In the genomic region with DNA sequence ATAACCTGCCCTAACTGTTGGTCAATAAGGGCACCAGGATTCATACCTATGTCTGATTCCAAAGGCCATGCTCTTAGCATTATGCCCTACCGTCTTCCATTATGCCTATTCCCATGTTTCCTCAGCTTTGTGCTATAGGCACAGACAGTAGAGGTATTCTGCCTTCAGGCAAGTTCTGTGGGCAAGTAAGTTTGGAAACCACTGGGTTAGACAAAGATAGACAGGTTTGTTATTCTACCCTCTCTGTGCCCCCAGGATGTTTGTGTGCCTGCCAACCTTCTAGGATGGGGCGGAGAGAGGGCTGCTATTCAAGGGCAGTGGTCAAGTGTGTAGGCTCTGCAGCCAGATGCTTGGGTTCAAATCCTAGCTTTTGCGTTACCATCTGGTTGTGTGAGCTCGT, we compare ENCODE assay signal across 12 cellular contexts. TPM values are rescaled to one million over a fixed set of nuclear protein-coding genes. Genes with fewer than 3 reads are reported as not detected.
DNase-seq lines count a peak whose midpoint lies in the region; ATAC-seq and TF ChIP-seq lines count a peak whose summit lies in the region.
"Had no signal": no experiment of that assay in that cellular context is flagged by ENCODE, and none has a peak within 500 bp of the region (broad histone marks: within the 10 kb centered on the region; RNA-seq: fewer than 3 reads in every experiment).

No MANE protein-coding gene starts in this region.

- H3K27ac Mint-ChIP-seq in stimulated activated effector memory CD8-positive, alpha-beta T cell treated with anti-CD3 and anti-CD28 coated beads, Interleukin-12 subunit alpha, Interleukin-12 subunit beta, amount 100 ng/mL, for 72 hours = peak overlapping the region; percentile 56
- no peak overlapping the region for H3K27ac Mint-ChIP-seq in CD4-positive, alpha-beta T cell
- H3K27ac Mint-ChIP-seq: natural killer cell had no signal

- intact Hi-C loops in CD4-positive, alpha-beta T cell (cut with DNase I, micrococcal nuclease) = no loop called here

- no peaks in the 10 kb centered on the region for H3K9me3 Mint-ChIP-seq in stimulated activated effector memory CD8-positive, alpha-beta T cell treated with anti-CD3 and anti-CD28 coated beads, Interleukin-12 subunit alpha, Interleukin-12 subunit beta, amount 100 ng/mL, for 72 hours
- no peaks in the 10 kb centered on the region for H3K9me3 Mint-ChIP-seq in CD4-positive, alpha-beta T cell
- H3K9me3 Mint-ChIP-seq: natural killer cell had no signal

- no peak overlapping the region for H3K4me3 Mint-ChIP-seq in stimulated activated effector memory CD8-positive, alpha-beta T cell treated with anti-CD3 and anti-CD28 coated beads, Interleukin-12 subunit alpha, Interleukin-12 subunit beta, amount 100 ng/mL, for 72 hours
- no peak overlapping the region for H3K4me3 Mint-ChIP-seq in CD4-positive, alpha-beta T cell
- H3K4me3 Mint-ChIP-seq: natural killer cell had no signal

- DNase-seq in EH (ENCODE audit: low read depth) (peak; percentile 47), RPMI7951 (ENCODE audit: low read depth) (peak; percentile 78), foreskin keratinocyte (peak in 1 of 2 donors; percentile 73), NCI-H1048 (lab: John Stamatoyannopoulos, UW) (no peak), activated T-cell treated with anti-CD3 and anti-CD28 coated beads for 4 hours (no peak), NCI-H1092 (lab: John Stamatoyannopoulos, UW) (no peak)
- DNase-seq in stimulated activated effector memory CD8-positive, alpha-beta T cell treated with anti-CD3 and anti-CD28 coated beads, Interleukin-12 subunit alpha, Interleukin-12 subunit beta, amount 100 ng/mL, for 72 hours (ENCODE audit: low spot score in 2 of 2) = no peak
- DNase-seq in CD4-positive, alpha-beta T cell = no peak
- DNase-seq: activated gamma-delta T cell; natural killer cell; NCI-H1694; stimulated activated CD4-positive, alpha-beta T cell treated with anti-CD3 and anti-CD28 coated beads, Interleukin-2, amount 100 ng/mL, for 24 hours had no signal

- no peaks in the 10 kb centered on the region for H3K9me3 ChIP-seq in CD4-positive, alpha-beta T cell (ENCODE audit: control insufficient read depth, low read length)

- peak overlapping the region; percentile 35 for H3K27ac ChIP-seq in foreskin keratinocyte
- H3K27ac ChIP-seq in CD4-positive, alpha-beta T cell (ENCODE audit: low read depth, low read length) = no peak overlapping the region

- H3K27me3 ChIP-seq in foreskin keratinocyte = no peaks in the 10 kb centered on the region
- H3K27me3 ChIP-seq in CD4-positive, alpha-beta T cell (ENCODE audit: control insufficient read depth, insufficient read depth, low read length) = no peaks in the 10 kb centered on the region

- H3K4me1 Mint-ChIP-seq in stimulated activated effector memory CD8-positive, alpha-beta T cell treated with anti-CD3 and anti-CD28 coated beads, Interleukin-12 subunit alpha, Interleukin-12 subunit beta, amount 100 ng/mL, for 72 hours = peaks cover 53% of the 10 kb centered on the region
- H3K4me1 Mint-ChIP-seq in CD4-positive, alpha-beta T cell (ENCODE audit: low read depth) = peaks cover 24% of the 10 kb centered on the region

- H3K27me3 Mint-ChIP-seq in CD4-positive, alpha-beta T cell = no peaks in the 10 kb centered on the region

- peaks cover 31% of the 10 kb centered on the region for H3K4me1 ChIP-seq in foreskin keratinocyte

- CTCF ChIA-PET in CD4-positive, alpha-beta T cell (lab: Charles Lee) = interaction anchor here (1.2 to 9.7 kb wide), 3 partner anchors 11 to 18 kb away, joined by 3 to 69 read pairs (median 32); no protein-coding TSS in a partner anchor

- no peak for ATAC-seq in foreskin keratinocyte
- no peak for ATAC-seq in stimulated activated effector memory CD8-positive, alpha-beta T cell treated with anti-CD3 and anti-CD28 coated beads, Interleukin-12 subunit alpha, Interleukin-12 subunit beta, amount 100 ng/mL, for 72 hours
- ATAC-seq in CD4-positive, alpha-beta T cell (ENCODE audit: poor library complexity) = no peak
- ATAC-seq: natural killer cell had no signal

- POLR2A ChIA-PET in CD4-positive, alpha-beta T cell (lab: Charles Lee) = no interaction called here

- H3K36me3 Mint-ChIP-seq in stimulated activated effector memory CD8-positive, alpha-beta T cell treated with anti-CD3 and anti-CD28 coated beads, Interleukin-12 subunit alpha, Interleukin-12 subunit beta, amount 100 ng/mL, for 72 hours = no peaks in the 10 kb centered on the region
- H3K36me3 Mint-ChIP-seq in CD4-positive, alpha-beta T cell (ENCODE audit: low read depth) = no peaks in the 10 kb centered on the region
- H3K36me3 Mint-ChIP-seq: natural killer cell had no signal

- no peak for TF ChIP-seq CTCF in foreskin keratinocyte (conservative IDR thresholded peaks at IDR 0.05)
- no peak for TF ChIP-seq CTCF in CD4-positive, alpha-beta T cell (IDR thresholded peaks at IDR 0.05)

RNA-seq across cellular contexts. Expression of gene RAPGEF3, which starts 4.6 kb away (rescaled TPM):
- total RNA-seq in RPMI7951 (2014; rRNA removed; shearing (Covaris generic)) = 0.48 and 0.88 TPM in 2 replicates
- total RNA-seq in foreskin keratinocyte = 7.7 and 8.1 TPM in 2 replicates
- polyA plus RNA-seq in foreskin keratinocyte = 6.0 and 6.5 TPM in 2 replicates
- total RNA-seq in CD4-positive, alpha-beta T cell = under 1 TPM; 0.17 to 0.33 TPM

RNA-seq across cellular contexts. Expression of gene SLC48A1, which starts 18.9 kb away (rescaled TPM):
- 6.3 and 7.2 TPM in 2 replicates for total RNA-seq in RPMI7951 (2014; rRNA removed; shearing (Covaris generic))
- total RNA-seq in foreskin keratinocyte = 14.5 and 14.9 TPM in 2 replicates
- 12.0 and 13.2 TPM in 2 replicates for polyA plus RNA-seq in foreskin keratinocyte
- 1 to 10 TPM; 4.5 to 5.8 TPM for total RNA-seq in CD4-positive, alpha-beta T cell

RNA-seq across cellular contexts. Expression of gene ENDOU, which starts 28.8 kb away (rescaled TPM):
- 0.24 TPM in 1 of 2 replicates, not detected in the other for total RNA-seq in RPMI7951 (2014; rRNA removed; shearing (Covaris generic))
- total RNA-seq in foreskin keratinocyte = 0.28 and 0.34 TPM in 2 replicates
- 0.14 and 0.21 TPM in 2 replicates for polyA plus RNA-seq in foreskin keratinocyte
- total RNA-seq in CD4-positive, alpha-beta T cell = not detected

RNA-seq across cellular contexts. Expression of gene RPAP3, which starts 48.3 kb away (rescaled TPM):
- total RNA-seq in RPMI7951 (2014; rRNA removed; shearing (Covaris generic)) = 20.1 and 24.6 TPM in 2 replicates
- total RNA-seq in foreskin keratinocyte = 27.8 and 29.7 TPM in 2 replicates
- polyA plus RNA-seq in foreskin keratinocyte = 14.7 and 16.3 TPM in 2 replicates
- 10 to 100 TPM; 24.6 to 26.4 TPM for total RNA-seq in CD4-positive, alpha-beta T cell

Comparison
In these comparisons a context has a peak if more than half of its experiments do, and no peak if none do; other contexts are left out.
1. DNase-seq: peak in EH (single experiment) and RPMI7951 (single experiment); none in stimulated activated effector memory CD8-positive, alpha-beta T cell treated with anti-CD3 and anti-CD28 coated beads, Interleukin-12 subunit alpha, Interleukin-12 subunit beta, amount 100 ng/mL, for 72 hours (0 of 2), NCI-H1048 (single experiment), CD4-positive, alpha-beta T cell (0 of 10), activated T-cell treated with anti-CD3 and anti-CD28 coated beads for 4 hours (single experiment) and NCI-H1092 (single experiment).